ENCODE assay signal across 14 cellular contexts in the genomic region with DNA sequence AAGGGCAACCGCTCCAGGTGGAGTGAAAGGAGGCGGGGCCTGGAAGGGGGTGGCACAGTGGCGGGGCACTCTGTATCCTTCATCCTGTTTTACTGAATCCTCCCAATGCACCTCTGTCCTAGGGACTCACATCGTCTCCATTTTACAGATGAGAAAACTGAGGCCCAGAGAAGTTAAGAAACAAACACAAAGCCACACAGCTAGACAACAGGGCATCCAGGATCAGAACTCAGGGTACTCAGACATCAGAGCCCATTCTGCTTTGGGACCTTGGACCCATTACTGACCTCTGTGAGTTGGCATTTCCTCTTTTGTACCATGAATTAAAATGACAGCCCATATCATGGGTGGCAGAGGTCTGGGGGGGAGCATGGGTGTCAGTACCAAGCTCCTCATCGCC.
DNase-seq lines count a peak whose midpoint lies in the region; ATAC-seq and TF ChIP-seq lines count a peak whose summit lies in the region.
"Had no signal": no experiment of that assay in that cellular context is flagged by ENCODE, and none has a peak within 500 bp of the region (broad histone marks: within the 10 kb centered on the region; RNA-seq: fewer than 3 reads in every experiment).

No MANE protein-coding gene starts in this region.

- H3K4me3 ChIP-seq in BLaER1 treated with 17β-estradiol and CSF1 and Interleukin-3, amounts not matched to agents 10 nM and 100 nM: no peak overlapping the region
- no peak overlapping the region for H3K4me3 ChIP-seq in SJCRH30
- H3K4me3 ChIP-seq: A549, GM23338 had no signal

- no peaks in the 10 kb centered on the region for H3K27me3 ChIP-seq in BLaER1 treated with 17β-estradiol and CSF1 and Interleukin-3, amounts not matched to agents 10 nM and 100 nM
- H3K27me3 ChIP-seq in SJCRH30: no peaks in the 10 kb centered on the region

- peaks cover 30 to 62% (median 55%) of the 10 kb centered on the region in 10 experiments for H3K4me1 ChIP-seq in BLaER1 treated with 17β-estradiol and CSF1 and Interleukin-3, amounts not matched to agents 10 nM and 100 nM
- peaks cover 33% of the 10 kb centered on the region for H3K4me1 ChIP-seq in SJCRH30

- DNase-seq in SJCRH30 (no peak), glutamatergic neuron (no peak)
- no peak for DNase-seq in activated CD8-positive, alpha-beta T cell treated with anti-CD3 and anti-CD28 coated beads for 36 hours
- DNase-seq: CD4-positive, CD25-positive, alpha-beta regulatory T cell; DMS53; GF-D8; H7; KBM-7 had no signal

- H4K20me1 ChIP-seq in BLaER1 treated with 17β-estradiol and CSF1 and Interleukin-3, amounts not matched to agents 10 nM and 100 nM: peaks cover 0 to 78% (median 11%) of the 10 kb centered on the region in 11 experiments; a peak in 10 of 22 replicates

- H3K4me2 ChIP-seq in BLaER1 treated with 17β-estradiol and CSF1 and Interleukin-3, amounts not matched to agents 10 nM and 100 nM: peak overlapping the region; percentile 22 to 79 (median 51); a peak in 16 of 22 replicates
- H3K4me2 ChIP-seq: A549, GM23338 had no signal

- peaks cover 0 to 76% (median 12%) of the 10 kb centered on the region in 11 experiments; a peak in 15 of 22 replicates for H3K36me3 ChIP-seq in BLaER1 treated with 17β-estradiol and CSF1 and Interleukin-3, amounts not matched to agents 10 nM and 100 nM
- no peaks in the 10 kb centered on the region for H3K36me3 ChIP-seq in SJCRH30

- CTCF ChIA-PET in activated CD8-positive, alpha-beta T cell treated with anti-CD3 and anti-CD28 coated beads for 36 hours (lab: Charles Lee): no interaction called here

- intact Hi-C loops in activated CD8-positive, alpha-beta T cell treated with anti-CD3 and anti-CD28 coated beads for 36 hours (cut with micrococcal nuclease): no loop called here

- H3K9me3 Mint-ChIP-seq in glutamatergic neuron (ENCODE audit: unreplicated experiment): peaks cover 19% of the 10 kb centered on the region
- H3K9me3 Mint-ChIP-seq in activated CD8-positive, alpha-beta T cell treated with anti-CD3 and anti-CD28 coated beads for 36 hours: peaks cover 3% of the 10 kb centered on the region
- H3K9me3 Mint-ChIP-seq: GM23338 had no signal

- POLR2A ChIA-PET in activated CD8-positive, alpha-beta T cell treated with anti-CD3 and anti-CD28 coated beads for 36 hours (lab: Charles Lee): no interaction called here

- H3K4me3 Mint-ChIP-seq in glutamatergic neuron (ENCODE audit: unreplicated experiment): no peak overlapping the region
- no peak overlapping the region for H3K4me3 Mint-ChIP-seq in activated CD8-positive, alpha-beta T cell treated with anti-CD3 and anti-CD28 coated beads for 36 hours
- H3K4me3 Mint-ChIP-seq: CD4-positive, CD25-positive, alpha-beta regulatory T cell; GM23338 had no signal

- peaks cover 51% of the 10 kb centered on the region for H3K4me1 Mint-ChIP-seq in glutamatergic neuron (ENCODE audit: low read depth, unreplicated experiment)
- H3K4me1 Mint-ChIP-seq in activated CD8-positive, alpha-beta T cell treated with anti-CD3 and anti-CD28 coated beads for 36 hours (ENCODE audit: low read depth): peaks cover 22% of the 10 kb centered on the region
- H3K4me1 Mint-ChIP-seq: GM23338 had no signal

- ATAC-seq in HG03442 (IDR thresholded peaks at IDR 0.05; ENCODE audit: unreplicated experiment): no peak
- no peak for ATAC-seq in activated CD8-positive, alpha-beta T cell treated with anti-CD3 and anti-CD28 coated beads for 36 hours
- no peak for ATAC-seq in HG02840 (IDR thresholded peaks at IDR 0.05; ENCODE audit: low FRiP score, unreplicated experiment)
- ATAC-seq: A549, GM23338 had no signal

- H3K9ac ChIP-seq in BLaER1 treated with 17β-estradiol and CSF1 and Interleukin-3, amounts not matched to agents 10 nM and 100 nM: no peak overlapping the region

- H3K36me3 Mint-ChIP-seq in glutamatergic neuron (ENCODE audit: unreplicated experiment): peaks cover 7% of the 10 kb centered on the region
- H3K36me3 Mint-ChIP-seq in activated CD8-positive, alpha-beta T cell treated with anti-CD3 and anti-CD28 coated beads for 36 hours (ENCODE audit: low read depth): peaks cover 6% of the 10 kb centered on the region

- H3K27ac Mint-ChIP-seq in glutamatergic neuron (ENCODE audit: unreplicated experiment): peak overlapping the region; percentile 94
- no peak overlapping the region for H3K27ac Mint-ChIP-seq in activated CD8-positive, alpha-beta T cell treated with anti-CD3 and anti-CD28 coated beads for 36 hours
- H3K27ac Mint-ChIP-seq: CD4-positive, CD25-positive, alpha-beta regulatory T cell; GM23338 had no signal

- TF ChIP-seq CTCF in glutamatergic neuron (IDR thresholded peaks at IDR 0.05; ENCODE audit: partially characterized antibody, unreplicated experiment): no peak
- no peak for TF ChIP-seq CTCF in activated CD8-positive, alpha-beta T cell treated with anti-CD3 and anti-CD28 coated beads for 36 hours (IDR thresholded peaks at IDR 0.05)

- peaks cover 20% of the 10 kb centered on the region for H3K27me3 Mint-ChIP-seq in glutamatergic neuron (ENCODE audit: unreplicated experiment)
- no peaks in the 10 kb centered on the region for H3K27me3 Mint-ChIP-seq in activated CD8-positive, alpha-beta T cell treated with anti-CD3 and anti-CD28 coated beads for 36 hours
- H3K27me3 Mint-ChIP-seq: CD4-positive, CD25-positive, alpha-beta regulatory T cell had no signal

- peaks cover 4 to 28% (median 12%) of the 10 kb centered on the region in 11 experiments; a peak in 21 of 22 replicates for H3K9me3 ChIP-seq in BLaER1 treated with 17β-estradiol and CSF1 and Interleukin-3, amounts not matched to agents 10 nM and 100 nM (replicated peaks in 1 of 11)
- H3K9me3 ChIP-seq in SJCRH30 (replicated peaks): no peaks in the 10 kb centered on the region
- H3K9me3 ChIP-seq: A549 had no signal

- no peak overlapping the region for H3K27ac ChIP-seq in BLaER1 treated with 17β-estradiol and CSF1 and Interleukin-3, amounts not matched to agents 10 nM and 100 nM
- peak overlapping the region; percentile 85; the same call in 1 of the 2 replicates for H3K27ac ChIP-seq in SJCRH30
- H3K27ac ChIP-seq: A549, HL-60 had no signal
